10 cellular contexts compared by ENCODE assay signal in the genomic region with DNA sequence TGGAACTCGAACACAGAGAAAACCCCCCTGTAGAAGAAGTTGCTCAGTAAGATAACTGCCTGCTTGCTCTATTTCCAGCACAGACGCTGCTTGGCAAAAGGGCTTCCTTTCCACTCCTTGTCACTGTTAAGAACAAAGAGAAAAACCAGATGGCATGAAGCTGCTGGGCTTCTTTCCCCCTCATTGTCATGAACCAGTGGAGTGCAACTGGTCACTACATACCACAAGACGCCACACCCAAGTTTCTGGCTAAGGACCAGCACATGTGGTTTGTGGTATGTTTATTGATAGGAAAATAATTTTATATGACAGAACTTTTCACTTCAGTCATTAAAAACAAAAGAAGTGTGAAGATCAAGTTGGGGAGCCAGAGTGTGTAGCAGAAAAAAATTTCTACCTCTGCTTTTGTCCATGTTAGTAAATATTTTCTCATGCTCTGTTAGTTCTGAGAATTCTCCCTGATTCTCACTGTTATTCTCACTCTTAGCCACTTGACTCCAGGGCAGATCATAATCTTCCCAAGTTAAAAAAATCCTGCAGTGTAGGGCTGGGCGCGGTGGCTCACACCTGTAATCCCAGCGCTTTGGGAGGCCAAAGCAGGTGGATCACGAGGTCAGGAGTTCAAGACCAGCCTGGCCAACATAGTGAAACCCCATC. TPM values are rescaled to one million over a fixed set of nuclear protein-coding genes. Genes with fewer than 3 reads are reported as not detected.
DNase-seq lines count a peak whose midpoint lies in the region; ATAC-seq and TF ChIP-seq lines count a peak whose summit lies in the region.
"Had no signal": no experiment of that assay in that cellular context is flagged by ENCODE, and none has a peak within 500 bp of the region (broad histone marks: within the 10 kb centered on the region; RNA-seq: fewer than 3 reads in every experiment).

No MANE protein-coding gene starts in this region.

- in situ Hi-C loops in transverse colon (cut with MboI; ENCODE audit: low pct_ligation_motif_present in 1 of 4, low pct_unique_long_range_greater_than_20kb in 1 of 4, low sequenced_read_pairs in 3 of 4) = no loop called here

- TF ChIP-seq CTCF in transverse colon (IDR thresholded peaks at IDR 0.05) = no peak

- no peak for TF ChIP-seq POLR2A in transverse colon (IDR thresholded peaks at IDR 0.05)

- DNase-seq in activated CD8-positive, alpha-beta memory T cell treated with anti-CD3 and anti-CD28 coated beads, Interleukin-2, amount 10 ng/mL, durations not matched to agents 7 days and 5 days = no peak
- DNase-seq in activated CD8-positive, alpha-beta memory T cell treated with anti-CD3 and anti-CD28 coated beads, Interleukin-2, amount 50 U/mL, for 4 hours = no peak
- DNase-seq in adipocyte (ENCODE audit: low read depth) (peak; percentile 91), left cardiac atrium (peak; percentile 43), transverse colon (peak; percentile 69), NCI-H748 treated with DMSO at 0.1 percent for 48 hours (lab: John Stamatoyannopoulos, UW) (no peak)
- DNase-seq: AML-193 had no signal

- TF ChIP-seq EP300 in transverse colon (IDR thresholded peaks at IDR 0.05; ENCODE audit: low read depth) = no peak

- H3K27me3 ChIP-seq in adipocyte (replicated peaks; ENCODE audit: control insufficient read depth, insufficient read depth, low read length) (no peaks in the 10 kb centered on the region), transverse colon (no peaks in the 10 kb centered on the region)
- H3K27me3 ChIP-seq: Peyer's patch had no signal

- intact Hi-C loops in left cardiac atrium (cut with DNase I) = no loop called here
- intact Hi-C loops in transverse colon (cut with DNase I; ENCODE audit: low total_unique reads) = no loop called here

- H3K36me3 ChIP-seq in adipocyte (ENCODE audit: control insufficient read depth, insufficient read depth, low read length, severe bottlenecking) (peaks cover 7% of the 10 kb centered on the region), transverse colon (no peaks in the 10 kb centered on the region)
- H3K36me3 ChIP-seq: Peyer's patch had no signal

- H3K36me3 Mint-ChIP-seq in activated CD8-positive, alpha-beta memory T cell treated with anti-CD3 and anti-CD28 coated beads, Interleukin-2, amount 10 ng/mL, durations not matched to agents 7 days and 5 days = peaks cover 10% of the 10 kb centered on the region

- H3K9me3 Mint-ChIP-seq in activated CD8-positive, alpha-beta memory T cell treated with anti-CD3 and anti-CD28 coated beads, Interleukin-2, amount 10 ng/mL, durations not matched to agents 7 days and 5 days (ENCODE audit: low read depth) = no peaks in the 10 kb centered on the region

- WGBS in transverse colon (ENCODE audit: low coverage in 1 of 2), 2 donors = 60 to 63% methylated on average over 3 to 7 of the region's 7 CpGs

- ATAC-seq in activated CD8-positive, alpha-beta memory T cell treated with anti-CD3 and anti-CD28 coated beads, Interleukin-2, amount 10 ng/mL, durations not matched to agents 7 days and 5 days = no peak
- ATAC-seq in left cardiac atrium (peak; percentile 49 to 68), HG03354 (IDR thresholded peaks at IDR 0.05; ENCODE audit: poor library complexity, severe bottlenecking, unreplicated experiment) (no peak), GM18873 (IDR thresholded peaks at IDR 0.05; ENCODE audit: low FRiP score, unreplicated experiment) (no peak)

- H3K27ac ChIP-seq in transverse colon = peak overlapping the region; percentile 61 to 68 (median 66)

- CTCF ChIA-PET in activated CD8-positive, alpha-beta memory T cell treated with anti-CD3 and anti-CD28 coated beads, Interleukin-2, amount 10 ng/mL, durations not matched to agents 7 days and 5 days (lab: Charles Lee) = interaction anchor here (0.9 to 3.0 kb wide), 4 partner anchors 23 to 296 kb away, joined by 3 to 16 read pairs (median 3); no protein-coding TSS in a partner anchor

- H3K27me3 Mint-ChIP-seq in activated CD8-positive, alpha-beta memory T cell treated with anti-CD3 and anti-CD28 coated beads, Interleukin-2, amount 10 ng/mL, durations not matched to agents 7 days and 5 days = no peaks in the 10 kb centered on the region

- no peak overlapping the region for H3K4me3 Mint-ChIP-seq in activated CD8-positive, alpha-beta memory T cell treated with anti-CD3 and anti-CD28 coated beads, Interleukin-2, amount 10 ng/mL, durations not matched to agents 7 days and 5 days

- no peak overlapping the region for H3K4me3 ChIP-seq in adipocyte (ENCODE audit: low read length)
- no peak overlapping the region for H3K4me3 ChIP-seq in transverse colon
- H3K4me3 ChIP-seq: Peyer's patch had no signal

- H3K9ac ChIP-seq in adipocyte (ENCODE audit: low read length) = no peak overlapping the region

- H3K9me3 ChIP-seq in adipocyte (ENCODE audit: control insufficient read depth, low read length) (no peaks in the 10 kb centered on the region), transverse colon (no peaks in the 10 kb centered on the region)
- H3K9me3 ChIP-seq: Peyer's patch had no signal

- H3K4me1 Mint-ChIP-seq in activated CD8-positive, alpha-beta memory T cell treated with anti-CD3 and anti-CD28 coated beads, Interleukin-2, amount 10 ng/mL, durations not matched to agents 7 days and 5 days = peaks cover 42% of the 10 kb centered on the region

- peak overlapping the region; percentile 52 for H3K27ac Mint-ChIP-seq in activated CD8-positive, alpha-beta memory T cell treated with anti-CD3 and anti-CD28 coated beads, Interleukin-2, amount 10 ng/mL, durations not matched to agents 7 days and 5 days

- peaks cover 46% of the 10 kb centered on the region for H3K4me1 ChIP-seq in adipocyte (ENCODE audit: control insufficient read depth, insufficient read depth, low read length)
- H3K4me1 ChIP-seq in transverse colon = peaks cover 4 to 43% (median 22%) of the 10 kb centered on the region in 4 donors

RNA-seq across cellular contexts. Expression of a gene that starts 37.9 kb away (rescaled TPM):
- 100 to 1,000 TPM; 120 to 140 TPM for total RNA-seq in activated CD8-positive, alpha-beta memory T cell treated with anti-CD3 and anti-CD28 coated beads, Interleukin-2, amount 10 ng/mL, durations not matched to agents 7 days and 5 days
- total RNA-seq in left cardiac atrium = 10 to 100 TPM; 44.2 to 44.3 TPM
- total RNA-seq in transverse colon = 100 to 1,000 TPM; 144 to 420 (median 208) TPM

RNA-seq across cellular contexts. Expression of a gene that starts 42.3 kb away (rescaled TPM):
- total RNA-seq in activated CD8-positive, alpha-beta memory T cell treated with anti-CD3 and anti-CD28 coated beads, Interleukin-2, amount 10 ng/mL, durations not matched to agents 7 days and 5 days = 10 to 100 TPM; 41.8 to 47.7 TPM
- total RNA-seq in left cardiac atrium (10 to 100 TPM; 19.7 to 19.8 TPM), transverse colon (100 to 1,000 TPM in 1 of 4 donors, 10 to 100 TPM in 3; 23.2 to 112 (median 29.4) TPM)

Comparison
In these comparisons a context has a peak if more than half of its experiments do, and no peak if none do; other contexts are left out.
1. ATAC-seq: peak in left cardiac atrium (2 of 2); none in activated CD8-positive, alpha-beta memory T cell treated with anti-CD3 and anti-CD28 coated beads, Interleukin-2, amount 10 ng/mL, durations not matched to agents 7 days and 5 days (single experiment), HG03354 (single experiment) and GM18873 (single experiment).
2. DNase-seq: peak in adipocyte (single experiment), left cardiac atrium (single experiment) and transverse colon (single experiment); none in activated CD8-positive, alpha-beta memory T cell treated with anti-CD3 and anti-CD28 coated beads, Interleukin-2, amount 10 ng/mL, durations not matched to agents 7 days and 5 days (single experiment), activated CD8-positive, alpha-beta memory T cell treated with anti-CD3 and anti-CD28 coated beads, Interleukin-2, amount 50 U/mL, for 4 hours (single experiment) and NCI-H748 treated with DMSO at 0.1 percent for 48 hours (single experiment).